Comparison of ENCODE assay signal across 20 cellular contexts in the genomic region with DNA sequence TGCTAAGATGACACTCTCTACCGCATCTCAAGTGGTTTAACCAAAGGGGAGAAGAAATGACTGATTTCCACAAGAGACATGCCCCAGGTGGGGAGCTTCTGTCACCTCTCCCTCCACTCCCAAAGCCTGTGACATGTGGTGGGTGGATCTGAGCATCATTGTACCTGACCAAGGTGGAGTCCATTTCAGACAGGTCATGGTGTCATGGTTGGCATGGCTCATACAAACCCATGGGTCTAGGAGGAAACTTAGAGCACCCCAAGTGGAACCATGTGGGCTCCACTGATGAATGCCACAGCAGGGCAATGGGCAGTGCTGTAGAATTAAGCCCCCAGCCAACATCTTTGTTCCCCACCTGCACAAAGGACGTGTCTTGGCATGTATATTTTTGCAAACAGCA.
"Had no signal": no experiment of that assay in that cellular context is flagged by ENCODE, and none has a peak within 500 bp of the region (broad histone marks: within the 10 kb centered on the region; RNA-seq: fewer than 3 reads in every experiment).

No MANE protein-coding gene starts in this region.

- H3K9me3 Mint-ChIP-seq: activated B cell treated with CpG ODN at 0.5 μM for 24 hours; activated T-cell treated with anti-CD3 and anti-CD28 coated beads, Interleukin-2, amount 50 U/mL, for 72 hours; brain; nephron progenitor cell had no signal

- H3K9me3 ChIP-seq: right lobe of liver, testis had no signal

- H3K27ac ChIP-seq: right lobe of liver, skin epidermis, testis had no signal

- ATAC-seq: activated T-cell treated with anti-CD3 and anti-CD28 coated beads, Interleukin-2, amount 50 U/mL, for 72 hours; right lobe of liver; SK-N-SH treated with all-trans-retinoic acid at 6 μM for 48 hours had no signal

- H3K4me3 ChIP-seq: right lobe of liver, skin epidermis, testis had no signal

- H3K4me3 Mint-ChIP-seq: activated B cell treated with CpG ODN at 0.5 μM for 24 hours; activated T-cell treated with anti-CD3 and anti-CD28 coated beads, Interleukin-2, amount 50 U/mL, for 72 hours; brain; nephron progenitor cell had no signal

- H3K27ac Mint-ChIP-seq: activated B cell treated with CpG ODN at 0.5 μM for 24 hours; activated T-cell treated with anti-CD3 and anti-CD28 coated beads, Interleukin-2, amount 50 U/mL, for 72 hours had no signal

- H3K36me3 Mint-ChIP-seq: brain had no signal

- DNase-seq: activated B cell treated with CpG ODN at 0.5 μM for 24 hours; activated CD8-positive, alpha-beta memory T cell treated with anti-CD3 and anti-CD28 coated beads, Interleukin-2, amount 50 U/mL, for 48 hours; activated gamma-delta T cell; activated naive CD4-positive, alpha-beta T cell treated with anti-CD3 and anti-CD28 coated beads, Interleukin-2, amount 50 U/mL, for 16 hours; activated T-cell treated with anti-CD3 and anti-CD28 coated beads, Interleukin-2, amount 50 U/mL, for 72 hours; aorta; effector CD4-positive, alpha-beta T cell; foreskin melanocyte; hippocampal formation; midbrain; nephron progenitor cell; nucleus accumbens; right lobe of liver; stimulated activated CD4-positive, alpha-beta T cell treated with anti-CD3 and anti-CD28 coated beads, Interleukin-1b, Interleukin-23, amount 100 ng/mL, for 48 hours; T1000; testis; trophoblast cell had no signal

- H3K36me3 ChIP-seq: right lobe of liver had no signal

- H3K27me3 ChIP-seq: right lobe of liver, testis had no signal

- H3K27me3 Mint-ChIP-seq: activated B cell treated with CpG ODN at 0.5 μM for 24 hours, brain had no signal
